In the genomic region with DNA sequence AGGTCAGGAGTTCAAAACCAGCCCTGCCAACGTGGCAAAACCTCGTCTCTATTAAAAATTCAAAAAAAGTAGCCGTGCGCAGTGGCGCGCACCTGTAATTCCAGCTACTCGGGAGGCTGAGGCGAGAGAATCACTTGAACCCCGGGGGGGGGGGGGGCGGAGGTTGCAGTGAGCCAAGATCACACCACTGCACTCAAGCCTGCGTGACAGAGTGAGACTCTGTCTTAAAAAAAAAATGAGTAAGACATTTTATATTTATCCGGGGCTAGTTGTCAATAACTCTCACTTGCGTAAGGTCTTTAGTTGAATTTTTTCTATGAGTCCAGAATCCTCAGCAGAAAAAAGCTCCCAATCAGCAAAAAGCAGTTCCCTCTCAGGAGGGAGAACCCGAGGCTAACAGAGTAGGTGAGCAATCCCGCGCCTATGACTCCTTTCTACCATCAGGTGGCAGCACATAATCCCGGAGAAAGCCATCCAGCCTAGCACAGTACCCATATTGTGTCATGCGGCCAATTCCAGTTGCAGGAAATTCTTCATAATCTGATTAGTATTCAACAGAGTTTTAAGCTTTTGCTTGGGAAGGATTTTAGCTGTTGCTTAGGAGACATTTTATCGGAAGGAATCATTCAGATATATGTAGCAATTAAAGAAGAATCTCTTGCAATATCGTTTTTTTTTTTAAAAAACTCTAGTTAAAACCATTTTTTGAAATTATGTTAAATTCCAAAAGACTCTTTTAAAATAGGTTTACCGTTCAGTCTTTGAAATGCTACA, we compare ENCODE assay signal across 9 cellular contexts. TPM values are rescaled to one million over a fixed set of nuclear protein-coding genes. Genes with fewer than 3 reads are reported as not detected.
DNase-seq lines count a peak whose midpoint lies in the region; ATAC-seq and TF ChIP-seq lines count a peak whose summit lies in the region.
"Had no signal": no experiment of that assay in that cellular context is flagged by ENCODE, and none has a peak within 500 bp of the region (broad histone marks: within the 10 kb centered on the region; RNA-seq: fewer than 3 reads in every experiment).

No MANE protein-coding gene starts in this region.

- no peaks in the 10 kb centered on the region for H3K36me3 Mint-ChIP-seq in CD4-positive, CD25-positive, alpha-beta regulatory T cell

- intact Hi-C loops in left lung (cut with DNase I), result loop anchor here in 1 of 2 donors (5.0 kb wide), 1 partner anchor 77 kb away; no protein-coding TSS in a partner anchor

- H3K4me3 ChIP-seq in CD4-positive, CD25-positive, alpha-beta regulatory T cell (ENCODE audit: low read depth, low read length), result no peak overlapping the region
- H3K4me3 ChIP-seq in choroid plexus epithelial cell (ENCODE audit: low read depth, low read length), result no peak overlapping the region
- no peak overlapping the region for H3K4me3 ChIP-seq in left lung

- peaks cover 7% of the 10 kb centered on the region for H3K27me3 ChIP-seq in CD4-positive, CD25-positive, alpha-beta regulatory T cell (ENCODE audit: control insufficient read depth, insufficient read depth, low read length)
- H3K27me3 ChIP-seq in left lung, result no peaks in the 10 kb centered on the region

- H3K4me1 Mint-ChIP-seq in CD4-positive, CD25-positive, alpha-beta regulatory T cell, result peaks cover 0 to 4% (median 2%) of the 10 kb centered on the region in 4 donors

- peaks cover 11% of the 10 kb centered on the region for H3K27me3 Mint-ChIP-seq in CD4-positive, CD25-positive, alpha-beta regulatory T cell

- H3K4me3 Mint-ChIP-seq in CD4-positive, CD25-positive, alpha-beta regulatory T cell, result no peak overlapping the region

- H3K9me3 ChIP-seq in CD4-positive, CD25-positive, alpha-beta regulatory T cell (ENCODE audit: control insufficient read depth in 2 of 2, low read length in 2 of 2), result no peaks in the 10 kb centered on the region
- H3K9me3 ChIP-seq in left lung, result no peaks in the 10 kb centered on the region

- TF ChIP-seq CTCF in choroid plexus epithelial cell (conservative IDR thresholded peaks at IDR 0.05; ENCODE audit: low read depth, low read length) (peak; percentile 97), left lung (IDR thresholded peaks at IDR 0.05) (peak; percentile 84 to 91)

- H3K4me1 ChIP-seq in CD4-positive, CD25-positive, alpha-beta regulatory T cell (ENCODE audit: control insufficient read depth, insufficient read depth, low read length, poor library complexity, severe bottlenecking), result no peaks in the 10 kb centered on the region
- peaks cover 0 to 30% of the 10 kb centered on the region in 2 donors for H3K4me1 ChIP-seq in left lung

- H3K36me3 ChIP-seq in CD4-positive, CD25-positive, alpha-beta regulatory T cell (ENCODE audit: control insufficient read depth, insufficient read depth, low read length), result no peaks in the 10 kb centered on the region
- H3K36me3 ChIP-seq in left lung, result no peaks in the 10 kb centered on the region

- peak; percentile 17 to 53 (median 44) for DNase-seq in CD4-positive, CD25-positive, alpha-beta regulatory T cell
- DNase-seq in NCI-H446 (lab: John Stamatoyannopoulos, UW) (peak; percentile 48 to 83), choroid plexus epithelial cell (ENCODE audit: low read depth) (peak; percentile 90), left lung (peak in 1 of 2 donors; percentile 80)
- peak; percentile 44 to 51 for DNase-seq in activated CD4-positive, alpha-beta T cell treated with anti-CD3 and anti-CD28 coated beads for 24 hours (ENCODE audit: low read depth in 2 of 2)
- DNase-seq in stimulated activated CD4-positive, alpha-beta T cell treated with anti-CD3 and anti-CD28 coated beads, TNF-alpha, amount 100 ng/mL, for 1 hour (ENCODE audit: low read depth in 3 of 3, low spot score in 1 of 3), result peak; percentile 4 to 28 (median 9)

- H3K27ac Mint-ChIP-seq in CD4-positive, CD25-positive, alpha-beta regulatory T cell, result no peak overlapping the region

- peak; percentile 82 to 87 for ATAC-seq in CD4-positive, CD25-positive, alpha-beta regulatory T cell (ENCODE audit: low read depth in 2 of 2)
- ATAC-seq in GM19324 (IDR thresholded peaks at IDR 0.05; ENCODE audit: low FRiP score, unreplicated experiment), result peak; percentile 96
- peak; percentile 99 for ATAC-seq in HG03354 (IDR thresholded peaks at IDR 0.05; ENCODE audit: poor library complexity, severe bottlenecking, unreplicated experiment)
- ATAC-seq in left lung, result peak; percentile 96

- H3K9me3 Mint-ChIP-seq in CD4-positive, CD25-positive, alpha-beta regulatory T cell, result no peaks in the 10 kb centered on the region

- no peak overlapping the region for H3K27ac ChIP-seq in CD4-positive, CD25-positive, alpha-beta regulatory T cell (ENCODE audit: insufficient read depth, low read length, poor library complexity, severe bottlenecking)
- no peak overlapping the region for H3K27ac ChIP-seq in left lung

RNA-seq across cellular contexts. Expression of a gene that starts 11.9 kb away (rescaled TPM):
- total RNA-seq in CD4-positive, CD25-positive, alpha-beta regulatory T cell, result not detected
- not detected for polyA plus RNA-seq in CD4-positive, CD25-positive, alpha-beta regulatory T cell
- total RNA-seq in left lung, result not detected
- total RNA-seq: activated CD8-positive, alpha-beta memory T cell treated with anti-CD3 and anti-CD28 coated beads for 36 hours had no signal

RNA-seq across cellular contexts. Expression of a gene that starts 14.6 kb away (rescaled TPM):
- total RNA-seq in CD4-positive, CD25-positive, alpha-beta regulatory T cell, result not detected
- not detected for polyA plus RNA-seq in CD4-positive, CD25-positive, alpha-beta regulatory T cell
- not detected for total RNA-seq in left lung
- total RNA-seq: activated CD8-positive, alpha-beta memory T cell treated with anti-CD3 and anti-CD28 coated beads for 36 hours had no signal

RNA-seq across cellular contexts. Expression of a gene that starts 29.3 kb away (rescaled TPM):
- not detected for total RNA-seq in CD4-positive, CD25-positive, alpha-beta regulatory T cell
- polyA plus RNA-seq in CD4-positive, CD25-positive, alpha-beta regulatory T cell, result not detected
- total RNA-seq in left lung, result not detected
- total RNA-seq: activated CD8-positive, alpha-beta memory T cell treated with anti-CD3 and anti-CD28 coated beads for 36 hours had no signal

RNA-seq across cellular contexts. Expression of a gene that starts 45.6 kb away (rescaled TPM):
- total RNA-seq in CD4-positive, CD25-positive, alpha-beta regulatory T cell, result not detected
- polyA plus RNA-seq in CD4-positive, CD25-positive, alpha-beta regulatory T cell, result not detected
- not detected for total RNA-seq in left lung
- total RNA-seq: activated CD8-positive, alpha-beta memory T cell treated with anti-CD3 and anti-CD28 coated beads for 36 hours had no signal

RNA-seq across cellular contexts. Expression of a gene that starts 50.9 kb away (rescaled TPM):
- total RNA-seq in CD4-positive, CD25-positive, alpha-beta regulatory T cell, result 0.69 TPM
- not detected for polyA plus RNA-seq in CD4-positive, CD25-positive, alpha-beta regulatory T cell
- not detected for total RNA-seq in left lung
- total RNA-seq: activated CD8-positive, alpha-beta memory T cell treated with anti-CD3 and anti-CD28 coated beads for 36 hours had no signal
